9 cellular contexts compared by ENCODE assay signal in genomic region chr10:93277360-93277759, GRCh38.
A peak's percentile ranks its signal among the peaks of the same experiment; 100 is the strongest.
DNase-seq lines count a peak whose midpoint lies in the region; ATAC-seq and TF ChIP-seq lines count a peak whose summit lies in the region.
"Had no signal": no experiment of that assay in that cellular context is flagged by ENCODE, and none has a peak within 500 bp of the region (broad histone marks: within the 10 kb centered on the region; RNA-seq: fewer than 3 reads in every experiment).

No MANE protein-coding gene starts in this region.

- TF ChIP-seq RAD21 in IMR-90 (IDR thresholded peaks at IDR 0.05; ENCODE audit: low read length) = no peak

- H2AK5ac ChIP-seq in IMR-90 (ENCODE audit: low read depth, low read length) (no peak overlapping the region), mesendoderm (ENCODE audit: low read length) (peak overlapping the region; percentile 2)

- TF ChIP-seq POLR2A in IMR-90 (IDR thresholded peaks at IDR 0.05; ENCODE audit: low read depth, low read length) (no peak), thyroid gland (IDR thresholded peaks at IDR 0.05) (no peak)

- BruUV-seq in IMR-90 (replicated peaks; lab: Mats Ljungman, UMichigan) = no TSS peak

- peak overlapping the region; percentile 32 for H2AFZ ChIP-seq in IMR-90 (replicated peaks; ENCODE audit: low read length, poor library complexity)

- ATAC-seq in IMR-90 (ENCODE audit: low read depth) (no peak), HG02588 (IDR thresholded peaks at IDR 0.05; ENCODE audit: unreplicated experiment) (no peak)

- H3K14ac ChIP-seq in IMR-90 (replicated peaks; ENCODE audit: low read depth, low read length) = no peak overlapping the region

- H4K5ac ChIP-seq in IMR-90 (ENCODE audit: low read depth, low read length) = no peak overlapping the region
- H4K5ac ChIP-seq in mesendoderm (ENCODE audit: low read length) = peak overlapping the region; percentile 78

- H3K4me1 ChIP-seq in DOHH2 (ENCODE audit: control insufficient read depth, low read length) = peaks cover 53% of the 10 kb centered on the region
- H3K4me1 ChIP-seq in IMR-90 (ENCODE audit: control insufficient read depth, insufficient read depth, low read length) = no peaks in the 10 kb centered on the region
- H3K4me1 ChIP-seq in mesendoderm (ENCODE audit: control insufficient read depth, low read depth, low read length) = peaks cover 22% of the 10 kb centered on the region
- no peaks in the 10 kb centered on the region for H3K4me1 ChIP-seq in thyroid gland

- H3K79me1 ChIP-seq in IMR-90 (ENCODE audit: low read depth in 1 of 2, low read length in 2 of 2) (no peaks in the 10 kb centered on the region), mesendoderm (ENCODE audit: low read length) (no peaks in the 10 kb centered on the region)

- no peaks in the 10 kb centered on the region for H3K9me2 ChIP-seq in DOHH2 (replicated peaks; ENCODE audit: control insufficient read depth, low read length)

- no peak overlapping the region for H4K91ac ChIP-seq in IMR-90 (ENCODE audit: insufficient read depth, low read depth, low read length)

- H3K23ac ChIP-seq in IMR-90 (ENCODE audit: low read depth, low read length) = no peak overlapping the region
- H3K23ac ChIP-seq in mesendoderm (ENCODE audit: low read length) = no peak overlapping the region

- dilution Hi-C loops in IMR-90 (cut with HindIII; ENCODE audit: low sequenced_read_pairs, unreplicated experiment) = loop anchor here (25.0 kb wide), 1 partner anchor 165 kb away; no protein-coding TSS in a partner anchor

- POLR2A ChIA-PET in IMR-90 (lab: Charles Lee; ENCODE audit: unreplicated experiment) = no interaction called here

- TF ChIP-seq CTCF in DOHH2 (IDR thresholded peaks at IDR 0.05; ENCODE audit: low read depth, low read length, poor library complexity, severe bottlenecking) = no peak
- no peak for TF ChIP-seq CTCF in IMR-90 (conservative IDR thresholded peaks at IDR 0.05; ENCODE audit: low read depth, low read length)
- no peak for TF ChIP-seq CTCF in thyroid gland (IDR thresholded peaks at IDR 0.05)

- H3K9me3 ChIP-seq in DOHH2 (ENCODE audit: control insufficient read depth, insufficient read depth, low read length) (no peaks in the 10 kb centered on the region), IMR-90 (ENCODE audit: control insufficient read depth, insufficient read depth, low read length) (no peaks in the 10 kb centered on the region), thyroid gland (no peaks in the 10 kb centered on the region)

- no CpG with 5 or more reads among the region's 4 CpGs for WGBS in IMR-90 (ENCODE audit: extremely low coverage in 2 of 2, insufficient read length in 1 of 2), 2 experiments
- no CpG with 5 or more reads among the region's 4 CpGs for WGBS in mesendoderm (ENCODE audit: extremely low coverage, insufficient coverage, low lambda C conversion rate)
- WGBS in thyroid gland, 2 donors = 57% methylated on average over 4 of the region's 4 CpGs

- H3K27me3 ChIP-seq in DOHH2 (ENCODE audit: control insufficient read depth, low read length) = no peaks in the 10 kb centered on the region
- H3K27me3 ChIP-seq in IMR-90 (ENCODE audit: control insufficient read depth, insufficient read depth, low read length) = peaks cover 10% of the 10 kb centered on the region
- no peaks in the 10 kb centered on the region for H3K27me3 ChIP-seq in mesendoderm (ENCODE audit: insufficient read depth, low read length, poor library complexity)
- no peaks in the 10 kb centered on the region for H3K27me3 ChIP-seq in thyroid gland

- H2BK5ac ChIP-seq in IMR-90 (ENCODE audit: low read depth, low read length, poor library complexity, severe bottlenecking) = no peak overlapping the region
- peak overlapping the region; percentile 27 for H2BK5ac ChIP-seq in mesendoderm (ENCODE audit: low read length)

- in situ Hi-C loops in IMR-90 (cut with MboI; ENCODE audit: low sequenced_read_pairs) = no loop called here

- H3K79me2 ChIP-seq in DOHH2 (ENCODE audit: control insufficient read depth, low read length) = no peaks in the 10 kb centered on the region
- H3K79me2 ChIP-seq in mesendoderm (ENCODE audit: control insufficient read depth, insufficient read depth, low read length) = no peaks in the 10 kb centered on the region

- no peak overlapping the region for H2BK15ac ChIP-seq in IMR-90 (ENCODE audit: low read depth, low read length)
- peak overlapping the region; percentile 75 for H2BK15ac ChIP-seq in mesendoderm (replicated peaks; ENCODE audit: low read depth)

- H3K36me3 ChIP-seq in DOHH2 (ENCODE audit: control insufficient read depth, low read length) (no peaks in the 10 kb centered on the region), IMR-90 (ENCODE audit: control insufficient read depth, insufficient read depth, low read length) (no peaks in the 10 kb centered on the region), mesendoderm (ENCODE audit: control insufficient read depth, insufficient read depth, low read length) (no peaks in the 10 kb centered on the region), thyroid gland (no peaks in the 10 kb centered on the region)

- no peaks in the 10 kb centered on the region for H4K20me1 ChIP-seq in DOHH2 (ENCODE audit: control insufficient read depth, insufficient read depth, low read depth, low read length)
- H4K20me1 ChIP-seq in IMR-90 (ENCODE audit: insufficient read depth, low read length) = no peaks in the 10 kb centered on the region

- H3K4me3 ChIP-seq in DOHH2 (ENCODE audit: low read length) (no peak overlapping the region), IMR-90 (ENCODE audit: insufficient read depth, low read depth, low read length) (no peak overlapping the region), mesendoderm (ENCODE audit: low read length) (no peak overlapping the region), thyroid gland (replicated peaks in 1 of 3) (no peak overlapping the region)

- H3K9me1 ChIP-seq in IMR-90 (ENCODE audit: insufficient read depth, low read length) = no peaks in the 10 kb centered on the region

- H2AK9ac ChIP-seq in IMR-90 (replicated peaks; ENCODE audit: low read depth, low read length, poor library complexity) = no peak overlapping the region

- H4K8ac ChIP-seq in IMR-90 (ENCODE audit: low read depth in 2 of 2, low read length in 2 of 2) (no peak overlapping the region), mesendoderm (ENCODE audit: low read depth, low read length) (no peak overlapping the region)

- H3K9ac ChIP-seq in IMR-90 (ENCODE audit: low read depth, low read length) (no peak overlapping the region), mesendoderm (ENCODE audit: low read length) (no peak overlapping the region)

- H3K4me2 ChIP-seq in DOHH2 (ENCODE audit: low read length) (no peak overlapping the region), IMR-90 (ENCODE audit: low read depth, low read length) (no peak overlapping the region), mesendoderm (ENCODE audit: low read length) (no peak overlapping the region)

- H3K27ac ChIP-seq in DOHH2 (ENCODE audit: low read depth, low read length) (peak overlapping the region; percentile 9; the same call in 1 of the 2 replicates), IMR-90 (ENCODE audit: insufficient read depth, low read length) (no peak overlapping the region), mesendoderm (ENCODE audit: low read depth, low read length) (no peak overlapping the region), thyroid gland (peak overlapping the region; percentile 29 to 54 (median 45))

- H3K4ac ChIP-seq in IMR-90 (ENCODE audit: low read depth, low read length) (no peak overlapping the region), mesendoderm (ENCODE audit: low read depth, low read length) (peak overlapping the region; percentile 84)

- no peak overlapping the region for H2BK120ac ChIP-seq in IMR-90 (ENCODE audit: low read depth, low read length)
- H2BK120ac ChIP-seq in mesendoderm (ENCODE audit: low read depth, low read length) = peak overlapping the region; percentile 62

- no peak for DNase-seq in IMR-90
- no peak for DNase-seq in mesendoderm
- peak; percentile 80 to 86 for DNase-seq in thyroid gland
- DNase-seq in DMS153 treated with DMSO at 0.1 percent for 48 hours (lab: John Stamatoyannopoulos, UW; ENCODE audit: unreplicated experiment) = no peak
- DNase-seq in putamen (ENCODE audit: low spot score) = no peak
- DNase-seq: CD4-positive, CD25-positive, alpha-beta regulatory T cell; KBM-7 had no signal

- H3K56ac ChIP-seq in IMR-90 (ENCODE audit: extremely low read depth, insufficient read depth, low read length) (no peak overlapping the region), mesendoderm (ENCODE audit: low read length) (peak overlapping the region; percentile 71)

- no peak overlapping the region for H2BK20ac ChIP-seq in IMR-90 (ENCODE audit: low read depth, low read length)

- H3K18ac ChIP-seq in IMR-90 (ENCODE audit: low read depth, low read length) = no peak overlapping the region
- peak overlapping the region; percentile 33 for H3K18ac ChIP-seq in mesendoderm (ENCODE audit: low read length)

- CTCF ChIA-PET in IMR-90 (lab: Yijun Ruan, JAX) = no interaction called here

- H3F3A ChIP-seq in DOHH2 (ENCODE audit: control insufficient read depth, insufficient read depth) = no peaks in the 10 kb centered on the region

- intact Hi-C loops in IMR-90 (cut with micrococcal nuclease) = no loop called here
- intact Hi-C loops in thyroid gland (cut with DNase I) = no loop called here

TF ChIP-seq in IMR-90, 13 proteins besides CTCF, POLR2A, EP300 and RAD21:
- no peak for TF ChIP-seq RCOR1 (IDR thresholded peaks at IDR 0.05; ENCODE audit: insufficient replicate concordance, low read length)

Comparison
In these comparisons a context has a peak if more than half of its experiments do, and no peak if none do; other contexts are left out.
1. H3K27ac ChIP-seq: peak in DOHH2 (single experiment) and thyroid gland (3 of 3); none in IMR-90 (single experiment) and mesendoderm (single experiment).
2. DNase-seq: peak in thyroid gland (2 of 2); none in IMR-90 (single experiment), mesendoderm (single experiment), DMS153 treated with DMSO at 0.1 percent for 48 hours (single experiment) and putamen (single experiment).